1 cellular context compared by ENCODE assay signal in the genomic region with DNA sequence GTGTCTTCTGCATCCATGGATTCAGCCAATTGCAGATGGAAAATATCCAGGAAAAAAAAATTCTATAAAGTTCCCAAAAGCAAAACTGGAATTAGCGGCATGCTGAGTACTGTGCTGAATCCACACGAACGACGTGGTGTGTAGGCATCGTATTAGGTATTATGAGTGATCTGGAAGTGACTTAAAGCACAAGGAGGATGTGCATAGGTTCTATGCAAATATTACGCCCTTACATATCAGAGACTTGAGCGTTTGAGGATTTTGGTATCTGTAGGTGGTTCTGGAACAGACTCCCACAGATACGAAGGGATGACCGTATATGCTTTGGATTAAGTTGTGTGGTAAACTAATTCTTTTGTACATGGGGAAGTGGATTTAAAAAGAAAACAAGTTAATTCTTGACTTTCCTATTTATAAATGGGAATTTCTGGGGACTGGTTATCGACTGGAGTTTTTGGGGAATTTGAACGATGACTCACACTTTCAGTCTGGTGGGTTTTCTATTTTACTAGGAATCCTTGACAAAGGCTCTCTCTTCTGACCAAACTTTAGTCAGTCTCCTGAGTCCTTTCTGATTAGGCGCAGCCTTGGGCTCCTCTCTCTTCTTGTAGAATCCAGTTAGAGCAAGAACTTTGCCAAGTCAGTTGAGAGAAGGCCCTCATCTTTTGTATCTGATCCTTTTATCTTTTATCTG.
TF ChIP-seq lines count a peak whose summit lies in the region.

No MANE protein-coding gene starts in this region.

TF ChIP-seq in K562, 482 proteins besides CTCF, POLR2A, EP300 and RAD21:
- TF ChIP-seq, protein P1, sequence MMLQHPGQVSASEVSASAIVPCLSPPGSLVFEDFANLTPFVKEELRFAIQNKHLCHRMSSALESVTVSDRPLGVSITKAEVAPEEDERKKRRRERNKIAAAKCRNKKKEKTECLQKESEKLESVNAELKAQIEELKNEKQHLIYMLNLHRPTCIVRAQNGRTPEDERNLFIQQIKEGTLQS (IDR thresholded peaks at IDR 0.05), result peak; percentile 12; the same call in 1 of the 2 replicates
- TF ChIP-seq, protein P1 (CRISPR knock-in tag; conservative IDR thresholded peaks at IDR 0.05), result no peak
- no peak for TF ChIP-seq NFIC (IDR thresholded peaks at IDR 0.05)
